In genomic region chr15:49478982-49479381, GRCh38 we compare ENCODE assay signal across 3 cellular contexts. TPM values are rescaled to one million over a fixed set of nuclear protein-coding genes. Genes with fewer than 3 reads are reported as not detected.
"Had no signal": no experiment of that assay in that cellular context is flagged by ENCODE, and none has a peak within 500 bp of the region (broad histone marks: within the 10 kb centered on the region; RNA-seq: fewer than 3 reads in every experiment).

No MANE protein-coding gene starts in this region.

RNA-seq across cellular contexts. Expression of gene FGF7, which starts 55.9 kb away (rescaled TPM):
- total RNA-seq: OCI-LY7, PC-3, PC-9 had no signal
